Comparison of ENCODE assay signal across 8 cellular contexts in genomic region chr13:98484289-98485219, GRCh38.
DNase-seq lines count a peak whose midpoint lies in the region; ATAC-seq and TF ChIP-seq lines count a peak whose summit lies in the region.

No MANE protein-coding gene starts in this region.

- H3K4me1 ChIP-seq in CD8-positive, alpha-beta memory T cell (ENCODE audit: insufficient read depth, low read length), result peaks cover 45% of the 10 kb centered on the region
- H3K4me1 ChIP-seq in endodermal cell (ENCODE audit: control insufficient read depth, insufficient read depth, low read length), result peaks cover 10% of the 10 kb centered on the region

- peak overlapping the region; percentile 92 to 100 (median 98) for H3K27ac Mint-ChIP-seq in CD8-positive, alpha-beta memory T cell
- H3K27ac Mint-ChIP-seq in activated CD8-positive, alpha-beta T cell treated with anti-CD3 and anti-CD28 coated beads for 36 hours, result peak overlapping the region; percentile 75
- H3K27ac Mint-ChIP-seq in endodermal cell (peak overlapping the region; percentile 95), mesothelial cell of epicardium (peak overlapping the region; percentile 82)

- no peaks in the 10 kb centered on the region for H3K27me3 ChIP-seq in CD8-positive, alpha-beta memory T cell (ENCODE audit: insufficient read depth, low read length, poor library complexity, severe bottlenecking)
- H3K27me3 ChIP-seq in endodermal cell (ENCODE audit: control insufficient read depth, insufficient read depth, low read length, poor library complexity, severe bottlenecking), result no peaks in the 10 kb centered on the region

- H3K27me3 Mint-ChIP-seq in CD8-positive, alpha-beta memory T cell, result no peaks in the 10 kb centered on the region
- no peaks in the 10 kb centered on the region for H3K27me3 Mint-ChIP-seq in activated CD8-positive, alpha-beta T cell treated with anti-CD3 and anti-CD28 coated beads for 36 hours
- H3K27me3 Mint-ChIP-seq in endodermal cell (ENCODE audit: insufficient read depth), result no peaks in the 10 kb centered on the region
- no peaks in the 10 kb centered on the region for H3K27me3 Mint-ChIP-seq in mesothelial cell of epicardium (ENCODE audit: low read depth)

- H3K9me3 Mint-ChIP-seq in CD8-positive, alpha-beta memory T cell, result no peaks in the 10 kb centered on the region
- no peaks in the 10 kb centered on the region for H3K9me3 Mint-ChIP-seq in activated CD8-positive, alpha-beta T cell treated with anti-CD3 and anti-CD28 coated beads for 36 hours
- H3K9me3 Mint-ChIP-seq in endodermal cell, result no peaks in the 10 kb centered on the region
- H3K9me3 Mint-ChIP-seq in mesothelial cell of epicardium, result no peaks in the 10 kb centered on the region

- peak overlapping the region; percentile 8 for H3K27ac ChIP-seq in CD8-positive, alpha-beta memory T cell (ENCODE audit: low read depth, low read length)
- H3K27ac ChIP-seq in endodermal cell (ENCODE audit: low read depth, low read length), result peak overlapping the region; percentile 19

- H3K9me3 ChIP-seq in CD8-positive, alpha-beta memory T cell (ENCODE audit: low read length), result no peaks in the 10 kb centered on the region
- no peaks in the 10 kb centered on the region for H3K9me3 ChIP-seq in endodermal cell (ENCODE audit: control insufficient read depth, low read length)

- CTCF ChIA-PET in CD8-positive, alpha-beta memory T cell (lab: Charles Lee), result interaction anchor here (1.1 to 3.0 kb wide), 5 partner anchors 8 to 169 kb away, joined by 3 to 13 read pairs (median 3); no protein-coding TSS in a partner anchor
- CTCF ChIA-PET in activated CD8-positive, alpha-beta T cell treated with anti-CD3 and anti-CD28 coated beads for 36 hours (lab: Charles Lee), result interaction anchor here (1.1 to 4.4 kb wide), 4 partner anchors 34 to 184 kb away, joined by 3 to 20 read pairs (median 11); no protein-coding TSS in a partner anchor

- H3K9ac ChIP-seq in endodermal cell (ENCODE audit: extremely low read depth, low read length, poor library complexity, severe bottlenecking), result peak overlapping the region; percentile 57

- intact Hi-C loops in activated CD8-positive, alpha-beta T cell treated with anti-CD3 and anti-CD28 coated beads for 36 hours (cut with micrococcal nuclease), result no loop called here

- POLR2A ChIA-PET in CD8-positive, alpha-beta memory T cell (lab: Charles Lee), result interaction anchor here (0.6 to 0.8 kb wide), 3 partner anchors 79 to 93 kb away, joined by 3 read pairs; no protein-coding TSS in a partner anchor
- POLR2A ChIA-PET in activated CD8-positive, alpha-beta T cell treated with anti-CD3 and anti-CD28 coated beads for 36 hours (lab: Charles Lee), result interaction anchor here (0.8 to 3.2 kb wide), 5 partner anchors 14 to 90 kb away, joined by 3 to 14 read pairs (median 3); no protein-coding TSS in a partner anchor

- H3K36me3 ChIP-seq in CD8-positive, alpha-beta memory T cell (ENCODE audit: insufficient read depth, low read length), result peaks cover 4% of the 10 kb centered on the region
- peaks cover 19% of the 10 kb centered on the region for H3K36me3 ChIP-seq in endodermal cell (ENCODE audit: control insufficient read depth, insufficient read depth, low read length)

- peak in 4 of 5 donors; percentile 49 to 79 (median 66) for DNase-seq in CD8-positive, alpha-beta memory T cell
- DNase-seq in HCEC 1CT, result peak; percentile 91
- DNase-seq in NCI-H510A (lab: John Stamatoyannopoulos, UW), result peak; percentile 79
- DNase-seq in activated CD8-positive, alpha-beta T cell treated with anti-CD3 and anti-CD28 coated beads for 36 hours, result peak; percentile 84
- DNase-seq in endodermal cell, result peak; percentile 94
- peak in 1 of 2 experiments; percentile 45 for DNase-seq in mesothelial cell of epicardium (ENCODE audit: low spot score in 2 of 2, unreplicated experiment in 2 of 2)
- peak; percentile 41 for DNase-seq in stimulated activated CD8-positive, alpha-beta memory T cell treated with anti-CD3 and anti-CD28 coated beads, Interleukin-4, amount 100 ng/mL, for 24 hours (ENCODE audit: low read depth)

- H3K4me3 Mint-ChIP-seq in CD8-positive, alpha-beta memory T cell, result peak overlapping the region; percentile 61 to 87 (median 75)
- H3K4me3 Mint-ChIP-seq in activated CD8-positive, alpha-beta T cell treated with anti-CD3 and anti-CD28 coated beads for 36 hours, result no peak overlapping the region
- peak overlapping the region; percentile 42 for H3K4me3 Mint-ChIP-seq in endodermal cell
- peak overlapping the region; percentile 45 for H3K4me3 Mint-ChIP-seq in mesothelial cell of epicardium

- WGBS in endodermal cell (ENCODE audit: insufficient coverage in 1 of 2, insufficient read length in 1 of 2), 2 experiments, result 28 to 29% methylated on average over 17 to 21 of the region's 21 CpGs

- no peak overlapping the region for H3K4me3 ChIP-seq in CD8-positive, alpha-beta memory T cell (ENCODE audit: low read length)
- H3K4me3 ChIP-seq in endodermal cell (ENCODE audit: low read length), result peak overlapping the region; percentile 56

- no peak for TF ChIP-seq CTCF in activated CD8-positive, alpha-beta T cell treated with anti-CD3 and anti-CD28 coated beads for 36 hours (IDR thresholded peaks at IDR 0.05)
- TF ChIP-seq CTCF in endodermal cell (conservative IDR thresholded peaks at IDR 0.05) (no peak), mesothelial cell of epicardium (IDR thresholded peaks at IDR 0.05; ENCODE audit: unreplicated experiment) (no peak)

- peaks cover 74 to 94% (median 83%) of the 10 kb centered on the region in 3 donors for H3K4me1 Mint-ChIP-seq in CD8-positive, alpha-beta memory T cell
- peaks cover 86% of the 10 kb centered on the region for H3K4me1 Mint-ChIP-seq in activated CD8-positive, alpha-beta T cell treated with anti-CD3 and anti-CD28 coated beads for 36 hours (ENCODE audit: low read depth)
- H3K4me1 Mint-ChIP-seq in endodermal cell, result peaks cover 55% of the 10 kb centered on the region
- H3K4me1 Mint-ChIP-seq in mesothelial cell of epicardium, result peaks cover 57% of the 10 kb centered on the region

- ATAC-seq in activated CD8-positive, alpha-beta T cell treated with anti-CD3 and anti-CD28 coated beads for 36 hours, result peak; percentile 70
- ATAC-seq in GM18519 (IDR thresholded peaks at IDR 0.05; ENCODE audit: low FRiP score, unreplicated experiment), result no peak

- peaks cover 0 to 19% (median 5%) of the 10 kb centered on the region in 3 donors for H3K36me3 Mint-ChIP-seq in CD8-positive, alpha-beta memory T cell
- peaks cover 11% of the 10 kb centered on the region for H3K36me3 Mint-ChIP-seq in activated CD8-positive, alpha-beta T cell treated with anti-CD3 and anti-CD28 coated beads for 36 hours (ENCODE audit: low read depth)
- peaks cover 10% of the 10 kb centered on the region for H3K36me3 Mint-ChIP-seq in endodermal cell (ENCODE audit: low read depth)
- H3K36me3 Mint-ChIP-seq in mesothelial cell of epicardium, result no peaks in the 10 kb centered on the region
